Comparison of ENCODE assay signal across 1 cellular context in genomic region chr20:51573576-51574243, GRCh38.
TF ChIP-seq lines count a peak whose summit lies in the region.

No MANE protein-coding gene starts in this region.

TF ChIP-seq in HepG2, 621 proteins besides CTCF, POLR2A, EP300 and RAD21:
- TF ChIP-seq ZNF552 (CRISPR knock-in tag; IDR thresholded peaks at IDR 0.05; ENCODE audit: borderline replicate concordance) (0 out of 2 replicates have a peak, but pooled peaks have one; percentile 20), PREB (CRISPR knock-in tag; IDR thresholded peaks at IDR 0.05) (no peak), NRL (CRISPR knock-in tag; IDR thresholded peaks at IDR 0.05; ENCODE audit: borderline replicate concordance) (no peak), ZNF292 (CRISPR knock-in tag; IDR thresholded peaks at IDR 0.05; ENCODE audit: borderline replicate concordance, low read depth) (no peak)
